Comparison of ENCODE assay signal across 24 cellular contexts in the genomic region with DNA sequence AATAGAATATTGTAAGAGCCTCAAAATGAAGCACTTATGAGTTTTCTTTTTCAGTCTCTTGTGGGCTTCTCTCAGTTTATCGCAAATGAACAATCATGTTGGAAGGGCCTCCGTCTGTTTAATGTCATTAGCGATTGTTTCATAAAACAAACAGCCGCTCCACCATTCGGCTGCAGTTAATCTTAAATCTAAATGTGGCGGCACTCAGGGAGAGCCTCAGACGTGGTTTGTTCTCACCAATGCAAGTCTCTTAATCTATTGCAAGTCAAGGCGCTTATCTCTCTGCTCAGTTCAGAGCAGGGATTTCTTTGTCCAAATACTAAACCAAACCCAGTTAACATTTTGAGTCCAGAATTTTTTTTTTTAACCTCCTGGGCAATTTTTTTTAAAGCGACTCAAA. TPM values are rescaled to one million over a fixed set of nuclear protein-coding genes. Genes with fewer than 3 reads are reported as not detected.
DNase-seq lines count a peak whose midpoint lies in the region; ATAC-seq, FAIRE-seq and TF ChIP-seq lines count a peak whose summit lies in the region.
"Had no signal": no experiment of that assay in that cellular context is flagged by ENCODE, and none has a peak within 500 bp of the region (broad histone marks: within the 10 kb centered on the region; RNA-seq: fewer than 3 reads in every experiment).

No MANE protein-coding gene starts in this region.

- H3K79me2 ChIP-seq in mesendoderm (ENCODE audit: control insufficient read depth, insufficient read depth, low read length): no peaks in the 10 kb centered on the region

- H3K4me3 ChIP-seq in BE2C (ENCODE audit: low read depth, low read length) (peak overlapping the region; percentile 29), WERI-Rb-1 (ENCODE audit: low read depth, low read length) (peak overlapping the region; percentile 37), mesendoderm (ENCODE audit: low read length) (no peak overlapping the region)
- H3K4me3 ChIP-seq: BLaER1 treated with 17β-estradiol and CSF1 and Interleukin-3, amounts not matched to agents 10 nM and 100 nM; K562; MG63; Peyer's patch had no signal

- no peaks in the 10 kb centered on the region for H3K36me3 ChIP-seq in BE2C
- H3K36me3 ChIP-seq in WERI-Rb-1: no peaks in the 10 kb centered on the region
- H3K36me3 ChIP-seq in mesendoderm (ENCODE audit: control insufficient read depth, insufficient read depth, low read length): no peaks in the 10 kb centered on the region
- H3K36me3 ChIP-seq: BLaER1 treated with 17β-estradiol and CSF1 and Interleukin-3, amounts not matched to agents 10 nM and 100 nM; MG63; Peyer's patch had no signal

- FAIRE-seq in D721Med (lab: Jason Lieb, UNC): peak; percentile 91
- FAIRE-seq: H54, HepG2, K562 had no signal

- no peaks in the 10 kb centered on the region for H3K27me3 ChIP-seq in BE2C
- H3K27me3 ChIP-seq in WERI-Rb-1 (ENCODE audit: insufficient read depth, low read depth, severe bottlenecking): no peaks in the 10 kb centered on the region
- H3K27me3 ChIP-seq in mesendoderm (ENCODE audit: insufficient read depth, low read length, poor library complexity): no peaks in the 10 kb centered on the region
- H3K27me3 ChIP-seq: BLaER1 treated with 17β-estradiol and CSF1 and Interleukin-3, amounts not matched to agents 10 nM and 100 nM; MG63; Peyer's patch had no signal

- H3K4ac ChIP-seq in mesendoderm (ENCODE audit: low read depth, low read length): no peak overlapping the region

- H3K56ac ChIP-seq in mesendoderm (ENCODE audit: low read length): no peak overlapping the region

- no peak overlapping the region for H2BK120ac ChIP-seq in mesendoderm (ENCODE audit: low read depth, low read length)

- DNase-seq in BE2C: peak; percentile 43
- no peak for DNase-seq in D721Med (ENCODE audit: insufficient read length, low spot score)
- peak; percentile 73 for DNase-seq in WERI-Rb-1
- DNase-seq in mesendoderm: peak; percentile 54
- no peak for DNase-seq in left colon
- DNase-seq in superior temporal gyrus (ENCODE audit: extremely low spot score): no peak
- DNase-seq: CD8-positive, alpha-beta T cell; DMS53; GDM1; HFFc6; MG63; NCI-H1417; NCI-H1930; NCI-H345; NCI-H774; Peyer's patch had no signal

- no peaks in the 10 kb centered on the region for H3K79me1 ChIP-seq in mesendoderm (ENCODE audit: low read length)

- H4K5ac ChIP-seq in mesendoderm (ENCODE audit: low read length): no peak overlapping the region

- no peak overlapping the region for H2BK15ac ChIP-seq in mesendoderm (replicated peaks; ENCODE audit: low read depth)

- H3K4me1 ChIP-seq in BE2C (peaks cover 14% of the 10 kb centered on the region), mesendoderm (ENCODE audit: control insufficient read depth, low read depth, low read length) (no peaks in the 10 kb centered on the region)
- H3K4me1 ChIP-seq: BLaER1 treated with 17β-estradiol and CSF1 and Interleukin-3, amounts not matched to agents 10 nM and 100 nM; Peyer's patch had no signal

- no peak overlapping the region for H3K9ac ChIP-seq in mesendoderm (ENCODE audit: low read length)
- H3K9ac ChIP-seq: BLaER1 treated with 17β-estradiol and CSF1 and Interleukin-3, amounts not matched to agents 10 nM and 100 nM had no signal

- no peak overlapping the region for H2AK5ac ChIP-seq in mesendoderm (ENCODE audit: low read length)

- TF ChIP-seq CTCF in BE2C (IDR thresholded peaks at IDR 0.05; ENCODE audit: low read depth, low read length) (no peak), D721Med (IDR thresholded peaks at IDR 0.05; ENCODE audit: insufficient read depth, missing control alignments) (no peak), WERI-Rb-1 (IDR thresholded peaks at IDR 0.05; ENCODE audit: low read depth, low read length) (no peak)

- intact Hi-C loops in left colon (cut with DNase I, micrococcal nuclease): no loop called here

- H3K23ac ChIP-seq in mesendoderm (ENCODE audit: low read length): no peak overlapping the region

- WGBS in mesendoderm (ENCODE audit: extremely low coverage, insufficient coverage, low lambda C conversion rate): no CpG with 5 or more reads among the region's 9 CpGs

- no peak overlapping the region for H3K18ac ChIP-seq in mesendoderm (ENCODE audit: low read length)

- no peak overlapping the region for H4K8ac ChIP-seq in mesendoderm (ENCODE audit: low read depth, low read length)

- H3K4me2 ChIP-seq in mesendoderm (ENCODE audit: low read length): no peak overlapping the region
- H3K4me2 ChIP-seq: BLaER1 treated with 17β-estradiol and CSF1 and Interleukin-3, amounts not matched to agents 10 nM and 100 nM had no signal

- H3K9me3 ChIP-seq in BE2C (no peaks in the 10 kb centered on the region), WERI-Rb-1 (ENCODE audit: severe bottlenecking) (no peaks in the 10 kb centered on the region)
- H3K9me3 ChIP-seq: BLaER1 treated with 17β-estradiol and CSF1 and Interleukin-3, amounts not matched to agents 10 nM and 100 nM; MG63; Peyer's patch had no signal

- H3K27ac ChIP-seq in WERI-Rb-1 (peak overlapping the region; percentile 4), mesendoderm (ENCODE audit: low read depth, low read length) (no peak overlapping the region)
- H3K27ac ChIP-seq: BLaER1 treated with 17β-estradiol and CSF1 and Interleukin-3, amounts not matched to agents 10 nM and 100 nM; HL-60; Peyer's patch had no signal

- ATAC-seq in GM18520 (IDR thresholded peaks at IDR 0.05; ENCODE audit: unreplicated experiment) (no peak), left colon (no peak)
- ATAC-seq: CD8-positive, alpha-beta T cell; HepG2; K562 had no signal

- no peak overlapping the region for H2BK5ac ChIP-seq in mesendoderm (ENCODE audit: low read length)

RNA-seq across cellular contexts. Expression of gene ESRRG, which starts 35.0 kb away (rescaled TPM):
- 51.9 TPM for polyA plus RNA-seq in BE2C (2012; ENCODE audit: insufficient read depth, insufficient read length, low read depth)
- 0.65 TPM for polyA plus RNA-seq in mesendoderm (2013, experiment 1 of 2)
- 0.84 TPM for polyA plus RNA-seq in mesendoderm (2013, experiment 2 of 2)
- total RNA-seq in left colon: under 1 TPM; 0.61 to 0.73 TPM
- total RNA-seq: CD8-positive, alpha-beta T cell; HepG2; HT-29; K562; OCI-LY7 had no signal
- polyA plus RNA-seq: HepG2, K562 had no signal

Comparison
In these comparisons a context has a peak if more than half of its experiments do, and no peak if none do; other contexts are left out.
1. DNase-seq: peak in BE2C (single experiment), WERI-Rb-1 (single experiment) and mesendoderm (single experiment); none in D721Med (single experiment), left colon (0 of 2) and superior temporal gyrus (single experiment).